ENCODE assay signal across 9 cellular contexts in genomic region chr11:34356130-34356529, GRCh38. TPM values are rescaled to one million over a fixed set of nuclear protein-coding genes. Genes with fewer than 3 reads are reported as not detected.
A peak's percentile ranks its signal among the peaks of the same experiment; 100 is the strongest.
DNase-seq lines count a peak whose midpoint lies in the region; ATAC-seq and TF ChIP-seq lines count a peak whose summit lies in the region.
"Had no signal": no experiment of that assay in that cellular context is flagged by ENCODE, and none has a peak within 500 bp of the region (broad histone marks: within the 10 kb centered on the region; RNA-seq: fewer than 3 reads in every experiment).

No MANE protein-coding gene starts in this region.

- H3K23ac ChIP-seq in IMR-90 (ENCODE audit: low read depth, low read length): peak overlapping the region; percentile 23; the same call in 1 of the 2 replicates

- H3K36me3 ChIP-seq in CD4-positive, alpha-beta memory T cell (ENCODE audit: insufficient read depth, low read length): no peaks in the 10 kb centered on the region
- H3K36me3 ChIP-seq in IMR-90 (ENCODE audit: control insufficient read depth, insufficient read depth, low read length) (no peaks in the 10 kb centered on the region), spleen (no peaks in the 10 kb centered on the region)

- POLR2A ChIA-PET in CD4-positive, alpha-beta memory T cell (lab: Charles Lee; ENCODE audit: partially characterized antibody): interaction anchor here (2.9 kb wide), 1 partner anchor 250 kb away, joined by 17 read pairs; the partner anchor contains the start of gene NAT10
- POLR2A ChIA-PET in IMR-90 (lab: Charles Lee; ENCODE audit: unreplicated experiment): interaction anchor here (0.6 kb wide), 1 partner anchor 182 kb away, joined by 14 read pairs; no protein-coding TSS in a partner anchor

- TF ChIP-seq RAD21 in IMR-90 (IDR thresholded peaks at IDR 0.05; ENCODE audit: low read length): no peak

- H2BK15ac ChIP-seq in IMR-90 (ENCODE audit: low read depth, low read length): no peak overlapping the region

- peaks cover 4% of the 10 kb centered on the region; the same call in 1 of the 2 replicates for H3K9me1 ChIP-seq in IMR-90 (ENCODE audit: insufficient read depth, low read length)

- H3K4me1 Mint-ChIP-seq in CD4-positive, alpha-beta memory T cell: peaks cover 10 to 23% (median 19%) of the 10 kb centered on the region in 4 donors
- peaks cover 50% of the 10 kb centered on the region for H3K4me1 Mint-ChIP-seq in nephron

- H3K4me2 ChIP-seq in IMR-90 (ENCODE audit: low read depth, low read length): peak overlapping the region; percentile 77

- BruUV-seq in IMR-90 (replicated peaks; lab: Mats Ljungman, UMichigan): no TSS peak

- H3K18ac ChIP-seq in IMR-90 (ENCODE audit: low read depth, low read length): no peak overlapping the region

- CTCF ChIA-PET in CD4-positive, alpha-beta memory T cell (lab: Charles Lee; ENCODE audit: partially characterized antibody): interaction anchor here (1.9 to 6.9 kb wide), 3 partner anchors 14 to 360 kb away, joined by 4 to 123 read pairs (median 6); no protein-coding TSS in a partner anchor
- CTCF ChIA-PET in IMR-90 (lab: Yijun Ruan, JAX): interaction anchor here (4.9 kb wide), 1 partner anchor 182 kb away, joined by 37 read pairs; no protein-coding TSS in a partner anchor

- peak overlapping the region; percentile 44 to 96 (median 74) for H3K4me3 Mint-ChIP-seq in CD4-positive, alpha-beta memory T cell
- H3K4me3 Mint-ChIP-seq in nephron: peak overlapping the region; percentile 78 to 96 (median 87)

- no peak overlapping the region for H2BK20ac ChIP-seq in IMR-90 (ENCODE audit: low read depth, low read length)

- no peak overlapping the region for H2AFZ ChIP-seq in IMR-90 (replicated peaks; ENCODE audit: low read length, poor library complexity)

- H2BK5ac ChIP-seq in IMR-90 (ENCODE audit: low read depth, low read length, poor library complexity, severe bottlenecking): no peak overlapping the region

- H3K4me1 ChIP-seq in CD4-positive, alpha-beta memory T cell (ENCODE audit: insufficient read depth, low read length): peaks cover 26% of the 10 kb centered on the region
- H3K4me1 ChIP-seq in IMR-90 (ENCODE audit: control insufficient read depth, insufficient read depth, low read length) (peaks cover 6% of the 10 kb centered on the region; the same call in 1 of the 2 replicates), spleen (peaks cover 14 to 48% (median 35%) of the 10 kb centered on the region in 6 donors)

- no peak overlapping the region for H3K9ac ChIP-seq in IMR-90 (ENCODE audit: low read depth, low read length)

- no peaks in the 10 kb centered on the region for H3K9me3 ChIP-seq in CD4-positive, alpha-beta memory T cell (ENCODE audit: control insufficient read depth in 1 of 2, low read length in 2 of 2)
- H3K9me3 ChIP-seq in IMR-90 (ENCODE audit: control insufficient read depth, insufficient read depth, low read length): no peaks in the 10 kb centered on the region
- no peaks in the 10 kb centered on the region for H3K9me3 ChIP-seq in spleen

- no peak for TF ChIP-seq POLR2A in IMR-90 (IDR thresholded peaks at IDR 0.05; ENCODE audit: low read depth, low read length)
- no peak for TF ChIP-seq POLR2A in spleen (IDR thresholded peaks at IDR 0.05)

- H2AK9ac ChIP-seq in IMR-90 (replicated peaks; ENCODE audit: low read depth, low read length, poor library complexity): peak overlapping the region; percentile 5

- no CpG with 5 or more reads among the region's 7 CpGs for WGBS in IMR-90 (ENCODE audit: extremely low coverage in 2 of 2, insufficient read length in 1 of 2), 2 experiments
- WGBS in spleen, 5 donors: 36 to 48% (median 45%) methylated on average over 7 of the region's 7 CpGs

- H3K9me3 Mint-ChIP-seq in CD4-positive, alpha-beta memory T cell: peaks cover 0 to 3% (median 0%) of the 10 kb centered on the region in 8 donors
- H3K9me3 Mint-ChIP-seq in nephron: no peaks in the 10 kb centered on the region

- H4K5ac ChIP-seq in IMR-90 (ENCODE audit: low read depth, low read length): no peak overlapping the region

- TF ChIP-seq CTCF in IMR-90 (conservative IDR thresholded peaks at IDR 0.05; ENCODE audit: low read depth, low read length) (no peak), coronary artery (IDR thresholded peaks at IDR 0.05) (no peak), nephron (IDR thresholded peaks at IDR 0.05; ENCODE audit: unreplicated experiment in 3 of 3) (no peak), spleen (IDR thresholded peaks at IDR 0.05 in 8 of 11, conservative IDR thresholded peaks at IDR 0.05 in 3 of 11) (no peak)

- no peak for ATAC-seq in IMR-90 (ENCODE audit: low read depth)

- H3K14ac ChIP-seq in IMR-90 (replicated peaks; ENCODE audit: low read depth, low read length): no peak overlapping the region

- H4K8ac ChIP-seq in IMR-90 (ENCODE audit: low read depth in 2 of 2, low read length in 2 of 2): no peak overlapping the region

- no peak overlapping the region for H2BK120ac ChIP-seq in IMR-90 (ENCODE audit: low read depth, low read length)

- H3K36me3 Mint-ChIP-seq in CD4-positive, alpha-beta memory T cell: peaks cover 0 to 4% of the 10 kb centered on the region in 2 donors
- no peaks in the 10 kb centered on the region for H3K36me3 Mint-ChIP-seq in nephron (ENCODE audit: low read depth)

- no peak for DNase-seq in CD4-positive, alpha-beta memory T cell
- DNase-seq in IMR-90 (no peak), coronary artery (ENCODE audit: low spot score) (no peak), medulla oblongata (ENCODE audit: extremely low spot score) (no peak), NCI-H2029 treated with DMSO at 0.1 percent for 48 hours (lab: John Stamatoyannopoulos, UW) (no peak), spleen (no peak), HPDE6-E6E7 (ENCODE audit: extremely low spot score) (no peak)
- DNase-seq: stimulated activated naive CD4-positive, alpha-beta T cell treated with Interleukin-2 at 50 U/mL for 16 hours had no signal

- H3K27ac Mint-ChIP-seq in CD4-positive, alpha-beta memory T cell: peak overlapping the region in 1 of 7 donors; percentile 69
- no peak overlapping the region for H3K27ac Mint-ChIP-seq in nephron

- no peak overlapping the region for H3K4me3 ChIP-seq in CD4-positive, alpha-beta memory T cell (ENCODE audit: low read length in 2 of 2)
- H3K4me3 ChIP-seq in IMR-90 (ENCODE audit: insufficient read depth, low read depth, low read length) (peak overlapping the region; percentile 47), coronary artery (peak overlapping the region; percentile 85), spleen (peak overlapping the region in 4 of 8 donors; percentile 60 to 78 (median 70))

- H3K27ac ChIP-seq in CD4-positive, alpha-beta memory T cell (ENCODE audit: low read depth, low read length): no peak overlapping the region
- no peak overlapping the region for H3K27ac ChIP-seq in IMR-90 (ENCODE audit: insufficient read depth, low read length)
- H3K27ac ChIP-seq in coronary artery: peak overlapping the region in 1 of 2 donors; percentile 88
- H3K27ac ChIP-seq in spleen: no peak overlapping the region

- H4K91ac ChIP-seq in IMR-90 (ENCODE audit: insufficient read depth, low read depth, low read length): no peak overlapping the region

- H3K79me1 ChIP-seq in IMR-90 (ENCODE audit: low read depth in 1 of 2, low read length in 2 of 2): no peaks in the 10 kb centered on the region

- intact Hi-C loops in CD4-positive, alpha-beta memory T cell (cut with micrococcal nuclease): loop anchor here (2.0 to 5.0 kb wide), 2 partner anchors 121 to 1774 kb away; partner anchors contain the start of gene EIF3M
- intact Hi-C loops in IMR-90 (cut with micrococcal nuclease) (loop anchor here (5.0 kb wide), 1 partner anchor 499 kb away; no protein-coding TSS in a partner anchor), spleen (cut with DNase I; ENCODE audit: low total_unique reads) (no loop called here)

- H2AK5ac ChIP-seq in IMR-90 (ENCODE audit: low read depth, low read length): no peak overlapping the region

- H4K20me1 ChIP-seq in IMR-90 (ENCODE audit: insufficient read depth, low read length): peaks cover 11% of the 10 kb centered on the region

- peaks cover 28% of the 10 kb centered on the region for H3K27me3 ChIP-seq in CD4-positive, alpha-beta memory T cell (ENCODE audit: insufficient read depth, low read length)
- H3K27me3 ChIP-seq in IMR-90 (ENCODE audit: control insufficient read depth, insufficient read depth, low read length) (peaks cover 13% of the 10 kb centered on the region), spleen (replicated peaks in 1 of 7) (peaks cover 0 to 52% (median 23%) of the 10 kb centered on the region in 7 donors)

- no peak overlapping the region for H3K4ac ChIP-seq in IMR-90 (ENCODE audit: low read depth, low read length)

- no peak overlapping the region for H3K56ac ChIP-seq in IMR-90 (ENCODE audit: extremely low read depth, insufficient read depth, low read length)

- H3K27me3 Mint-ChIP-seq in CD4-positive, alpha-beta memory T cell: peaks cover 37 to 41% of the 10 kb centered on the region in 2 donors
- peaks cover 30% of the 10 kb centered on the region for H3K27me3 Mint-ChIP-seq in nephron (ENCODE audit: low read depth)

- dilution Hi-C loops in IMR-90 (cut with HindIII; ENCODE audit: low sequenced_read_pairs, unreplicated experiment): loop anchor here (10.0 kb wide), 1 partner anchor 91 kb away; no protein-coding TSS in a partner anchor

- in situ Hi-C loops in IMR-90 (cut with MboI; ENCODE audit: low sequenced_read_pairs): loop anchor here (5.0 kb wide), 2 partner anchors 179 to 359 kb away; no protein-coding TSS in a partner anchor

TF ChIP-seq in IMR-90, 13 proteins besides CTCF, POLR2A, EP300 and RAD21:
- no peak for TF ChIP-seq MAFK (IDR thresholded peaks at IDR 0.05; ENCODE audit: low read depth, low read length)
- no peak for TF ChIP-seq BHLHE40 (IDR thresholded peaks at IDR 0.05; ENCODE audit: low read depth, low read length)
- no peak for TF ChIP-seq RFX5 (IDR thresholded peaks at IDR 0.05; ENCODE audit: low read depth, low read length)

RNA-seq across cellular contexts. Expression of gene ABTB2, which starts 1.7 kb away (rescaled TPM):
- total RNA-seq in CD4-positive, alpha-beta memory T cell: under 1 TPM; 0.35 to 0.39 TPM
- polyA plus RNA-seq in CD4-positive, alpha-beta memory T cell: not detected
- total RNA-seq in IMR-90 (2012; rRNA removed): 0.18 and 0.28 TPM in 2 replicates
- 2.0 and 2.2 TPM in 2 replicates for polyA plus RNA-seq in IMR-90 (2012; rRNA removed)
- polyA plus RNA-seq in IMR-90 (2012; cell fraction: cytosol; rRNA removed): 1.2 and 1.9 TPM in 2 replicates
- polyA plus RNA-seq in IMR-90 (2012; cell fraction: nucleus; rRNA removed; ENCODE audit: low replicate concordance): 2.8 and 5.6 TPM in 2 replicates
- total RNA-seq in spleen: 1 to 10 TPM; 1.5 to 2.9 (median 2.0) TPM
- polyA plus RNA-seq in spleen: under 1 TPM; 0.41 to 0.67 (median 0.58) TPM

Comparison
In these comparisons a context has a peak if more than half of its experiments do, and no peak if none do; other contexts are left out.
1. H3K4me3 ChIP-seq: peak in IMR-90 (single experiment) and coronary artery (single experiment); none in CD4-positive, alpha-beta memory T cell (0 of 2).